ENCODE assay signal across 2 cellular contexts in the genomic region with DNA sequence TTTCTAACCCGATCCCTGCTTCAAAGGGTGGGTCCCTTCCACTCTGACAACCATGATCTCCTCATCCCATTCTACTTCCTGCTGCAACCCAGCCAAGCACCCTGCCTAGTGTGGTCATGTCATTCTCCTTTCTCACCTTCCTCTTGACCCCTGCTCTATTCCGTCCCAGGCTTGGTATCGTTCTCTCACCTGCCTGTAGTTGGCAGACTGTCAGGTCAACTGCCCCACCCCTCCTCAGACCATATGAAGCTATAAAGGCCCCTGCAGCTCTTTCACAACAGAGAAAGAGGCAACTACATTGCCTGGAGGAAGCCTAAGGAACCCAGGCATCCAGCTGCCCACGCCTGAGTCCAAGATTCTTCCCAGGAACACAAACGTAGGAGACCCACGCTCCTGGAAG.
TF ChIP-seq lines count a peak whose summit lies in the region.

A gene (plus strand): TSS at position 280 of the 400 bp plus-strand sequence. CDS start 241 bp downstream, outside the sequence.

TF ChIP-seq in SK-N-SH, 30 proteins besides CTCF, POLR2A, EP300 and RAD21 (continued from another document):
- TF ChIP-seq MEF2A (IDR thresholded peaks at IDR 0.05; ENCODE audit: borderline replicate concordance, low read depth) (no peak), FOXJ3 (CRISPR knock-in tag; IDR thresholded peaks at IDR 0.05) (no peak), EZH2phosphoT487 (IDR thresholded peaks at IDR 0.05; ENCODE audit: borderline replicate concordance, low read depth) (no peak), TEAD4 (IDR thresholded peaks at IDR 0.05; ENCODE audit: borderline replicate concordance, insufficient read depth) (no peak), RFX5 (IDR thresholded peaks at IDR 0.05; ENCODE audit: low read length) (no peak)
- TF ChIP-seq, protein P1, sequence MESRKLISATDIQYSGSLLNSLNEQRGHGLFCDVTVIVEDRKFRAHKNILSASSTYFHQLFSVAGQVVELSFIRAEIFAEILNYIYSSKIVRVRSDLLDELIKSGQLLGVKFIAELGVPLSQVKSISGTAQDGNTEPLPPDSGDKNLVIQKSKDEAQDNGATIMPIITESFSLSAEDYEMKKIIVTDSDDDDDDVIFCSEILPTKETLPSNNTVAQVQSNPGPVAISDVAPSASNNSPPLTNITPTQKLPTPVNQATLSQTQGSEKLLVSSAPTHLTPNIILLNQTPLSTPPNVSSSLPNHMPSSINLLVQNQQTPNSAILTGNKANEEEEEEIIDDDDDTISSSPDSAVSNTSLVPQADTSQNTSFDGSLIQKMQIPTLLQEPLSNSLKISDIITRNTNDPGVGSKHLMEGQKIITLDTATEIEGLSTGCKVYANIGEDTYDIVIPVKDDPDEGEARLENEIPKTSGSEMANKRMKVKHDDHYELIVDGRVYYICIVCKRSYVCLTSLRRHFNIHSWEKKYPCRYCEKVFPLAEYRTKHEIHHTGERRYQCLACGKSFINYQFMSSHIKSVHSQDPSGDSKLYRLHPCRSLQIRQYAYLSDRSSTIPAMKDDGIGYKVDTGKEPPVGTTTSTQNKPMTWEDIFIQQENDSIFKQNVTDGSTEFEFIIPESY (IDR thresholded peaks at IDR 0.05; ENCODE audit: borderline replicate concordance, low read depth), result no peak
- TF ChIP-seq, protein P2, sequence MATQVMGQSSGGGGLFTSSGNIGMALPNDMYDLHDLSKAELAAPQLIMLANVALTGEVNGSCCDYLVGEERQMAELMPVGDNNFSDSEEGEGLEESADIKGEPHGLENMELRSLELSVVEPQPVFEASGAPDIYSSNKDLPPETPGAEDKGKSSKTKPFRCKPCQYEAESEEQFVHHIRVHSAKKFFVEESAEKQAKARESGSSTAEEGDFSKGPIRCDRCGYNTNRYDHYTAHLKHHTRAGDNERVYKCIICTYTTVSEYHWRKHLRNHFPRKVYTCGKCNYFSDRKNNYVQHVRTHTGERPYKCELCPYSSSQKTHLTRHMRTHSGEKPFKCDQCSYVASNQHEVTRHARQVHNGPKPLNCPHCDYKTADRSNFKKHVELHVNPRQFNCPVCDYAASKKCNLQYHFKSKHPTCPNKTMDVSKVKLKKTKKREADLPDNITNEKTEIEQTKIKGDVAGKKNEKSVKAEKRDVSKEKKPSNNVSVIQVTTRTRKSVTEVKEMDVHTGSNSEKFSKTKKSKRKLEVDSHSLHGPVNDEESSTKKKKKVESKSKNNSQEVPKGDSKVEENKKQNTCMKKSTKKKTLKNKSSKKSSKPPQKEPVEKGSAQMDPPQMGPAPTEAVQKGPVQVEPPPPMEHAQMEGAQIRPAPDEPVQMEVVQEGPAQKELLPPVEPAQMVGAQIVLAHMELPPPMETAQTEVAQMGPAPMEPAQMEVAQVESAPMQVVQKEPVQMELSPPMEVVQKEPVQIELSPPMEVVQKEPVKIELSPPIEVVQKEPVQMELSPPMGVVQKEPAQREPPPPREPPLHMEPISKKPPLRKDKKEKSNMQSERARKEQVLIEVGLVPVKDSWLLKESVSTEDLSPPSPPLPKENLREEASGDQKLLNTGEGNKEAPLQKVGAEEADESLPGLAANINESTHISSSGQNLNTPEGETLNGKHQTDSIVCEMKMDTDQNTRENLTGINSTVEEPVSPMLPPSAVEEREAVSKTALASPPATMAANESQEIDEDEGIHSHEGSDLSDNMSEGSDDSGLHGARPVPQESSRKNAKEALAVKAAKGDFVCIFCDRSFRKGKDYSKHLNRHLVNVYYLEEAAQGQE (IDR thresholded peaks at IDR 0.05; ENCODE audit: low read depth, low read length), result no peak

TF ChIP-seq in SK-N-SH treated with all-trans-retinoic acid at 6 μM for 48 hours, 23 proteins besides CTCF, POLR2A, EP300 and RAD21 (continued from another document):
- TF ChIP-seq, protein P3, sequence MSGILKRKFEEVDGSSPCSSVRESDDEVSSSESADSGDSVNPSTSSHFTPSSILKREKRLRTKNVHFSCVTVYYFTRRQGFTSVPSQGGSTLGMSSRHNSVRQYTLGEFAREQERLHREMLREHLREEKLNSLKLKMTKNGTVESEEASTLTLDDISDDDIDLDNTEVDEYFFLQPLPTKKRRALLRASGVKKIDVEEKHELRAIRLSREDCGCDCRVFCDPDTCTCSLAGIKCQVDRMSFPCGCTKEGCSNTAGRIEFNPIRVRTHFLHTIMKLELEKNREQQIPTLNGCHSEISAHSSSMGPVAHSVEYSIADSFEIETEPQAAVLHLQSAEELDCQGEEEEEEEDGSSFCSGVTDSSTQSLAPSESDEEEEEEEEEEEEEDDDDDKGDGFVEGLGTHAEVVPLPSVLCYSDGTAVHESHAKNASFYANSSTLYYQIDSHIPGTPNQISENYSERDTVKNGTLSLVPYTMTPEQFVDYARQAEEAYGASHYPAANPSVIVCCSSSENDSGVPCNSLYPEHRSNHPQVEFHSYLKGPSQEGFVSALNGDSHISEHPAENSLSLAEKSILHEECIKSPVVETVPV (CRISPR knock-in tag; IDR thresholded peaks at IDR 0.05), result no peak
- TF ChIP-seq ESRRG (CRISPR knock-in tag; IDR thresholded peaks at IDR 0.05), result no peak
- TF ChIP-seq, protein P4, sequence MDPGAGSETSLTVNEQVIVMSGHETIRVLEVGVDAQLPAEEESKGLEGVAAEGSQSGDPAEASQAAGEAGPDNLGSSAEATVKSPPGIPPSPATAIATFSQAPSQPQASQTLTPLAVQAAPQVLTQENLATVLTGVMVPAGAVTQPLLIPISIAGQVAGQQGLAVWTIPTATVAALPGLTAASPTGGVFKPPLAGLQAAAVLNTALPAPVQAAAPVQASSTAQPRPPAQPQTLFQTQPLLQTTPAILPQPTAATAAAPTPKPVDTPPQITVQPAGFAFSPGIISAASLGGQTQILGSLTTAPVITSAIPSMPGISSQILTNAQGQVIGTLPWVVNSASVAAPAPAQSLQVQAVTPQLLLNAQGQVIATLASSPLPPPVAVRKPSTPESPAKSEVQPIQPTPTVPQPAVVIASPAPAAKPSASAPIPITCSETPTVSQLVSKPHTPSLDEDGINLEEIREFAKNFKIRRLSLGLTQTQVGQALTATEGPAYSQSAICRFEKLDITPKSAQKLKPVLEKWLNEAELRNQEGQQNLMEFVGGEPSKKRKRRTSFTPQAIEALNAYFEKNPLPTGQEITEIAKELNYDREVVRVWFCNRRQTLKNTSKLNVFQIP (CRISPR knock-in tag; IDR thresholded peaks at IDR 0.05; ENCODE audit: borderline replicate concordance, low read depth), result no peak
- no peak for TF ChIP-seq ZNF70 (CRISPR knock-in tag; IDR thresholded peaks at IDR 0.05)
- TF ChIP-seq ZFP3 (CRISPR knock-in tag; IDR thresholded peaks at IDR 0.05), result no peak
- TF ChIP-seq PPARA (CRISPR knock-in tag; IDR thresholded peaks at IDR 0.05; ENCODE audit: borderline replicate concordance), result no peak
